8 cellular contexts compared by ENCODE assay signal in the genomic region with DNA sequence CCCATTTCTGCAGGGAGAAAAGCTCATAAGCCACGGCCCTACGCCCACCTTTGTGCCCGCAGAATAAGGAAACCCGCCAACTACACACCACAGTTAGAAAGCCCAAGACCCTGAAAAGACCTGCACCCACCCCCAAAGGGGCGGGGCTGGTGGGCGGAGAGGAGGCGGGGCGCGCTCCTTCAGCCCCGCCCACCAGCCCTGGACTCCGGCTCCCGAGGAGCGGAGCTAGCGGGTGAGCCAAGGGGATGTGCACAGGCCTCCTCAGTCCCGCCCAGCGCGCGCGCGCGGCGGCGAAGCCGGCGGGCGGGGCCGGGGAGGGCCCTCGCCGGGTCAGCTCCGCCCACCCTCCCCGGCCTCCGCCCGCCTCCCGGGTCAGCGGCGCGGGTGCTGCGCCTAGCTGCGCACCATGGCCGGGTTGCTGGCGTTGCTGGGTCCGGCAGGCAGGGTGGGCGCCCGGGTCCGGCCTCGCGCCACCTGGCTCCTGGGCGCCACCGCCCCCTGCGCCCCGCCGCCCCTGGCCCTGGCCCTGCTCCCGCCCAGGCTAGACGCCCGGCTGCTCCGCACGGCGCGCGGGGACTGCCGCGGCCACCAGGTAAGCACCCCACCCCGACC. TPM values are rescaled to one million over a fixed set of nuclear protein-coding genes. Genes with fewer than 3 reads are reported as not detected.
DNase-seq lines count a peak whose midpoint lies in the region; ATAC-seq and TF ChIP-seq lines count a peak whose summit lies in the region.

A gene with protein sequence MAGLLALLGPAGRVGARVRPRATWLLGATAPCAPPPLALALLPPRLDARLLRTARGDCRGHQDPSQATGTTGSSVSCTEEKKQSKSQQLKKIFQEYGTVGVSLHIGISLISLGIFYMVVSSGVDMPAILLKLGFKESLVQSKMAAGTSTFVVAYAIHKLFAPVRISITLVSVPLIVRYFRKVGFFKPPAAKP (plus strand): TSS at position 375 of the 612 bp plus-strand sequence. CDS start 32 bp downstream, at position 407.

- peaks cover 12% of the 10 kb centered on the region in 2 donors for H3K4me1 Mint-ChIP-seq in natural killer cell treated with Interleukin-12 subunit alpha and Interleukin-12 subunit beta and Interleukin-15 and Interleukin-18, amount 100 ng/mL, for 72 hours (ENCODE audit: low read depth in 2 of 2)

- ATAC-seq in GM21786 (IDR thresholded peaks at IDR 0.05; ENCODE audit: unreplicated experiment) = peak; percentile 95
- peak; percentile 99 to 100 for ATAC-seq in natural killer cell treated with Interleukin-12 subunit alpha and Interleukin-12 subunit beta and Interleukin-15 and Interleukin-18, amount 100 ng/mL, for 72 hours

- peaks cover 0 to 4% of the 10 kb centered on the region in 2 donors for H3K27me3 Mint-ChIP-seq in natural killer cell treated with Interleukin-12 subunit alpha and Interleukin-12 subunit beta and Interleukin-15 and Interleukin-18, amount 100 ng/mL, for 72 hours

- H3K27ac ChIP-seq in KMS-11 = no peak within 1 kb of the TSS

- H3K9ac ChIP-seq in KMS-11 = peak within 1 kb of the TSS; percentile 34; the same call in 1 of the 2 replicates

- H3K27me3 ChIP-seq in KMS-11 (ENCODE audit: insufficient read depth, low read depth) = no peaks in the 10 kb centered on the region

- H3K36me3 ChIP-seq in KMS-11 (ENCODE audit: insufficient read depth) = no peaks in the 10 kb centered on the region

- TF ChIP-seq CTCF in KMS-11 (conservative IDR thresholded peaks at IDR 0.05; ENCODE audit: low read depth, low read length) = no peak
- no peak for TF ChIP-seq CTCF in fibroblast of pulmonary artery (IDR thresholded peaks at IDR 0.05; ENCODE audit: low read length, missing control alignments)

- no peaks in the 10 kb centered on the region for H3K36me3 Mint-ChIP-seq in natural killer cell treated with Interleukin-12 subunit alpha and Interleukin-12 subunit beta and Interleukin-15 and Interleukin-18, amount 100 ng/mL, for 72 hours

- no peaks in the 10 kb centered on the region for H4K20me1 ChIP-seq in KMS-11 (ENCODE audit: insufficient read depth)

- H2AFZ ChIP-seq in KMS-11 (ENCODE audit: low read depth) = peak within 1 kb of the TSS; percentile 100

- peak within 1 kb of the TSS; percentile 63 for H3K4me3 Mint-ChIP-seq in natural killer cell treated with Interleukin-12 subunit alpha and Interleukin-12 subunit beta and Interleukin-15 and Interleukin-18, amount 100 ng/mL, for 72 hours

- no peaks in the 10 kb centered on the region for H3K9me3 Mint-ChIP-seq in natural killer cell treated with Interleukin-12 subunit alpha and Interleukin-12 subunit beta and Interleukin-15 and Interleukin-18, amount 100 ng/mL, for 72 hours

- peaks cover 9% of the 10 kb centered on the region for H3K4me1 ChIP-seq in KMS-11 (ENCODE audit: low read depth, poor library complexity, severe bottlenecking)

- H3K27ac Mint-ChIP-seq in natural killer cell treated with Interleukin-12 subunit alpha and Interleukin-12 subunit beta and Interleukin-15 and Interleukin-18, amount 100 ng/mL, for 72 hours = peak within 1 kb of the TSS in 1 of 2 donors; percentile 78

- peak within 1 kb of the TSS; percentile 98 for H3K4me2 ChIP-seq in KMS-11

- H3K4me3 ChIP-seq in KMS-11 (IDR thresholded peaks at IDR 0.05; ENCODE audit: insufficient read depth, low read depth, low read length) (no peak within 1 kb of the TSS), fibroblast of pulmonary artery (replicated peaks; ENCODE audit: low read depth, low read length) (peak within 1 kb of the TSS; percentile 86)

- DNase-seq in DMS153 treated with DMSO at 0.1 percent for 48 hours (lab: John Stamatoyannopoulos, UW; ENCODE audit: unreplicated experiment) (peak; percentile 66), RPMI8226 (peak; percentile 90), fibroblast of pulmonary artery (ENCODE audit: low read depth) (peak; percentile 88)
- peak; percentile 94 for DNase-seq in activated effector memory CD4-positive, alpha-beta T cell treated with anti-CD3 and anti-CD28 coated beads, Interleukin-2, amount 50 U/mL, for 16 hours
- peak; percentile 90 for DNase-seq in natural killer cell treated with Interleukin-12 subunit alpha and Interleukin-12 subunit beta and Interleukin-15 and Interleukin-18, amount 100 ng/mL, for 72 hours (ENCODE audit: low spot score)
- DNase-seq in stimulated activated naive CD4-positive, alpha-beta T cell treated with Interleukin-2 at 50 U/mL for 16 hours (lab: John Stamatoyannopoulos, UW) = peak; percentile 80

- no peaks in the 10 kb centered on the region for H3K79me2 ChIP-seq in KMS-11 (ENCODE audit: insufficient read depth, low read depth)

RNA-seq across cellular contexts. Expression of the gene that starts here (rescaled TPM):
- 1 to 10 TPM; 1.8 to 3.0 TPM for total RNA-seq in natural killer cell treated with Interleukin-12 subunit alpha and Interleukin-12 subunit beta and Interleukin-15 and Interleukin-18, amount 100 ng/mL, for 72 hours
